ENCODE assay signal across 8 cellular contexts in genomic region chr10:123009105-123009805, GRCh38. TPM values are rescaled to one million over a fixed set of nuclear protein-coding genes. Genes with fewer than 3 reads are reported as not detected.
DNase-seq lines count a peak whose midpoint lies in the region; ATAC-seq and TF ChIP-seq lines count a peak whose summit lies in the region.

No MANE protein-coding gene starts in this region.

- peak overlapping the region; percentile 79 to 96 for H3K4me3 ChIP-seq in body of pancreas

- no peaks in the 10 kb centered on the region for H3K27me3 ChIP-seq in body of pancreas

- no peaks in the 10 kb centered on the region for H3K36me3 ChIP-seq in body of pancreas (replicated peaks in 1 of 2; ENCODE audit: insufficient read depth in 1 of 2, low read depth in 2 of 2)

- intact Hi-C loops in body of pancreas (cut with DNase I): no loop called here

- 0 to 1% methylated on average over 12 to 34 of the region's 34 CpGs for WGBS in body of pancreas, 2 donors

- DNase-seq in NCI-H1436 (lab: John Stamatoyannopoulos, UW): peak; percentile 23
- no peak for DNase-seq in NCI-H1436 treated with DMSO at 0.1 percent for 48 hours (lab: John Stamatoyannopoulos, UW)
- DNase-seq in HEK293T (ENCODE audit: extremely low spot score): peak; percentile 46
- DNase-seq in OCI-M1 (lab: John Stamatoyannopoulos, UW): peak; percentile 73
- DNase-seq in body of pancreas: peak; percentile 14 to 38 (median 28)
- DNase-seq in iPS-NIHi7 (ENCODE audit: extremely low spot score): peak; percentile 54
- peak; percentile 20 for DNase-seq in stimulated activated CD4-positive, alpha-beta T cell treated with anti-CD3 and anti-CD28 coated beads, Interleukin-12 subunit alpha, Interleukin-12 subunit beta, amount 100 ng/mL, for 4 hours
- no peak for DNase-seq in ureter (ENCODE audit: low spot score)

- TF ChIP-seq CTCF in body of pancreas (IDR thresholded peaks at IDR 0.05): no peak

- POLR2A ChIA-PET in HEK293T (lab: Yijun Ruan, JAX): interaction anchor here (2.4 to 3.3 kb wide), 2 partner anchors 11 to 28 kb away, joined by 14 to 22 read pairs; partner anchors contain the start of gene PSTK

- peaks cover 52% of the 10 kb centered on the region for H3K4me1 ChIP-seq in body of pancreas

- ATAC-seq in body of pancreas: peak; percentile 9

- TF ChIP-seq POLR2A in body of pancreas (IDR thresholded peaks at IDR 0.05): no peak

- H3K27ac ChIP-seq in body of pancreas: peak overlapping the region; percentile 42 to 95 (median 80)

- CTCF ChIA-PET in HEK293T (lab: Yijun Ruan, JAX): no interaction called here

- H3K9me3 ChIP-seq in body of pancreas: no peaks in the 10 kb centered on the region

TF ChIP-seq in HEK293T, 16 proteins besides CTCF, POLR2A, EP300 and RAD21:
- no peak for TF ChIP-seq CTBP1 (IDR thresholded peaks at IDR 0.05; ENCODE audit: borderline replicate concordance)
- TF ChIP-seq TARDBP (IDR thresholded peaks at IDR 0.05): no peak
- TF ChIP-seq L3MBTL2 (conservative IDR thresholded peaks at IDR 0.05): no peak
- no peak for TF ChIP-seq FOXK2 (IDR thresholded peaks at IDR 0.05)

RNA-seq across cellular contexts. Expression of gene ACADSB, which starts 0.4 kb away (rescaled TPM):
- total RNA-seq in body of pancreas: 10 to 100 TPM; 13.8 to 21.8 TPM
- 34.9 TPM for total RNA-seq in ureter

RNA-seq across cellular contexts. Expression of gene IKZF5, which starts 0.7 kb away (rescaled TPM):
- 10 to 100 TPM in 1 of 2 donors, 1 to 10 TPM in 1; 3.6 to 10.4 TPM for total RNA-seq in body of pancreas
- 18.5 TPM for total RNA-seq in ureter

RNA-seq across cellular contexts. Expression of gene PSTK, which starts 29.1 kb away (rescaled TPM):
- total RNA-seq in body of pancreas (1 to 10 TPM; 1.6 to 1.8 TPM), ureter (5.1 TPM)

RNA-seq across cellular contexts. Expression of gene C10orf88, which starts 55.2 kb away (rescaled TPM):
- total RNA-seq in body of pancreas (1 to 10 TPM; 1.6 to 4.7 TPM), ureter (10.7 TPM)

Comparison
In these comparisons a context has a peak if more than half of its experiments do, and no peak if none do; other contexts are left out.
1. DNase-seq: peak in NCI-H1436 (single experiment), HEK293T (single experiment), OCI-M1 (single experiment), body of pancreas (4 of 4), iPS-NIHi7 (single experiment) and stimulated activated CD4-positive, alpha-beta T cell treated with anti-CD3 and anti-CD28 coated beads, Interleukin-12 subunit alpha, Interleukin-12 subunit beta, amount 100 ng/mL, for 4 hours (single experiment); none in NCI-H1436 treated with DMSO at 0.1 percent for 48 hours (single experiment) and ureter (single experiment).